ENCODE assay signal across 13 cellular contexts in genomic region chr11:96185220-96185768, GRCh38.
DNase-seq lines count a peak whose midpoint lies in the region; ATAC-seq and TF ChIP-seq lines count a peak whose summit lies in the region.
"Had no signal": no experiment of that assay in that cellular context is flagged by ENCODE, and none has a peak within 500 bp of the region (broad histone marks: within the 10 kb centered on the region; RNA-seq: fewer than 3 reads in every experiment).

No MANE protein-coding gene starts in this region.

- H3K36me3 ChIP-seq in thyroid gland, result no peaks in the 10 kb centered on the region
- H3K36me3 ChIP-seq: HAP-1, neutrophil had no signal

- CTCF ChIA-PET in activated CD8-positive, alpha-beta T cell treated with anti-CD3 and anti-CD28 coated beads for 36 hours (lab: Charles Lee), result interaction anchor here (0.8 to 1.5 kb wide), 6 partner anchors 8 to 158 kb away, joined by 3 to 4 read pairs (median 4); partner anchors contain the start of gene MAML2

- H3K27ac ChIP-seq in thyroid gland, result no peak overlapping the region
- H3K27ac ChIP-seq: neutrophil had no signal

- WGBS in thyroid gland, 2 donors, result 65 to 71% methylated on average over 4 of the region's 4 CpGs

- no peak for TF ChIP-seq CTCF in GM12865 (IDR thresholded peaks at IDR 0.05; ENCODE audit: insufficient read depth, low read depth, low read length, missing control alignments)
- no peak for TF ChIP-seq CTCF in activated CD8-positive, alpha-beta T cell treated with anti-CD3 and anti-CD28 coated beads for 36 hours (IDR thresholded peaks at IDR 0.05)
- no peak for TF ChIP-seq CTCF in thyroid gland (IDR thresholded peaks at IDR 0.05)

- H3K4me1 Mint-ChIP-seq in activated CD8-positive, alpha-beta T cell treated with anti-CD3 and anti-CD28 coated beads for 36 hours (ENCODE audit: low read depth), result peaks cover 74% of the 10 kb centered on the region

- no peak for TF ChIP-seq POLR2A in thyroid gland (IDR thresholded peaks at IDR 0.05)

- peaks cover 14 to 21% of the 10 kb centered on the region in 2 donors for H3K4me1 ChIP-seq in thyroid gland

- DNase-seq in GM12865 (ENCODE audit: low read depth), result peak; percentile 80
- DNase-seq in NAMALWA (ENCODE audit: low spot score), result peak; percentile 69
- DNase-seq in activated CD8-positive, alpha-beta T cell treated with anti-CD3 and anti-CD28 coated beads for 36 hours, result no peak
- no peak for DNase-seq in GM19238 (ENCODE audit: insufficient read length, low spot score)
- no peak for DNase-seq in NCI-H1694 (lab: John Stamatoyannopoulos, UW)
- DNase-seq in thyroid gland, result no peak
- DNase-seq: CD4-positive, alpha-beta T cell; NCI-H1436 treated with DMSO at 0.1 percent for 48 hours; SK-N-SH had no signal

- no peaks in the 10 kb centered on the region for H3K9me3 ChIP-seq in thyroid gland
- H3K9me3 ChIP-seq: HAP-1, neutrophil, SK-N-SH had no signal

- intact Hi-C loops in activated CD8-positive, alpha-beta T cell treated with anti-CD3 and anti-CD28 coated beads for 36 hours (cut with micrococcal nuclease), result no loop called here
- intact Hi-C loops in thyroid gland (cut with DNase I), result no loop called here

- no peaks in the 10 kb centered on the region for H3K27me3 ChIP-seq in thyroid gland
- H3K27me3 ChIP-seq: neutrophil had no signal

- no peaks in the 10 kb centered on the region for H3K27me3 Mint-ChIP-seq in activated CD8-positive, alpha-beta T cell treated with anti-CD3 and anti-CD28 coated beads for 36 hours
- H3K27me3 Mint-ChIP-seq: CD4-positive, alpha-beta T cell had no signal

- peaks cover 8% of the 10 kb centered on the region for H3K36me3 Mint-ChIP-seq in activated CD8-positive, alpha-beta T cell treated with anti-CD3 and anti-CD28 coated beads for 36 hours (ENCODE audit: low read depth)

- ATAC-seq in GM19372 (IDR thresholded peaks at IDR 0.05; ENCODE audit: low read depth, unreplicated experiment), result peak; percentile 56
- ATAC-seq in HG02885 (IDR thresholded peaks at IDR 0.05; ENCODE audit: poor library complexity, unreplicated experiment), result peak; percentile 71
- ATAC-seq in activated CD8-positive, alpha-beta T cell treated with anti-CD3 and anti-CD28 coated beads for 36 hours, result no peak

- H3K4me3 Mint-ChIP-seq in activated CD8-positive, alpha-beta T cell treated with anti-CD3 and anti-CD28 coated beads for 36 hours, result no peak overlapping the region
- H3K4me3 Mint-ChIP-seq: CD4-positive, alpha-beta T cell had no signal

- H3K9me3 Mint-ChIP-seq in activated CD8-positive, alpha-beta T cell treated with anti-CD3 and anti-CD28 coated beads for 36 hours, result no peaks in the 10 kb centered on the region
- H3K9me3 Mint-ChIP-seq: CD4-positive, alpha-beta T cell had no signal

- H3K4me3 ChIP-seq in GM12865 (ENCODE audit: low read depth, low read length) (no peak overlapping the region), thyroid gland (replicated peaks in 1 of 3) (no peak overlapping the region)
- H3K4me3 ChIP-seq: HAP-1 had no signal

- no peak overlapping the region for H3K27ac Mint-ChIP-seq in activated CD8-positive, alpha-beta T cell treated with anti-CD3 and anti-CD28 coated beads for 36 hours

- POLR2A ChIA-PET in activated CD8-positive, alpha-beta T cell treated with anti-CD3 and anti-CD28 coated beads for 36 hours (lab: Charles Lee), result interaction anchor here (0.6 to 2.8 kb wide), 2 partner anchors 12 to 50 kb away, joined by 3 to 9 read pairs; no protein-coding TSS in a partner anchor

Comparison
In these comparisons a context has a peak if more than half of its experiments do, and no peak if none do; other contexts are left out.
1. DNase-seq: peak in GM12865 (single experiment) and NAMALWA (single experiment); none in activated CD8-positive, alpha-beta T cell treated with anti-CD3 and anti-CD28 coated beads for 36 hours (single experiment), GM19238 (single experiment), NCI-H1694 (single experiment) and thyroid gland (0 of 2).